In genomic region chrX:101408530-101408836, GRCh38 we compare ENCODE assay signal across 8 cellular contexts. TPM values are rescaled to one million over a fixed set of nuclear protein-coding genes. Genes with fewer than 3 reads are reported as not detected.
DNase-seq lines count a peak whose midpoint lies in the region; ATAC-seq and TF ChIP-seq lines count a peak whose summit lies in the region.

No MANE protein-coding gene starts in this region.

- peaks cover 17% of the 10 kb centered on the region for H3K4me1 Mint-ChIP-seq in Calu3 (ENCODE audit: low read depth, unreplicated experiment)

- no peaks in the 10 kb centered on the region for H3K9me3 Mint-ChIP-seq in Calu3 (ENCODE audit: low read depth, unreplicated experiment)

- H3K4me1 ChIP-seq in mucosa of stomach (ENCODE audit: control insufficient read depth, insufficient read depth, low read length) = peaks cover 3% of the 10 kb centered on the region

- H3K36me3 Mint-ChIP-seq in Calu3 (ENCODE audit: insufficient read depth, unreplicated experiment) = peaks cover 44% of the 10 kb centered on the region

- H3K27me3 ChIP-seq in mucosa of stomach (ENCODE audit: control insufficient read depth, insufficient read depth, low read length) = no peaks in the 10 kb centered on the region

- CTCF ChIA-PET in Calu3 (lab: Charles Lee) = no interaction called here

- intact Hi-C loops in Calu3 (cut with micrococcal nuclease; ENCODE audit: unreplicated experiment) = loop anchor here (2.0 kb wide), 1 partner anchor 18 kb away; the partner anchor contains the start of gene RPL36A

- peak overlapping the region; percentile 90 for H3K27ac Mint-ChIP-seq in Calu3 (ENCODE audit: unreplicated experiment)

- peak overlapping the region; percentile 80 for H3K4me3 Mint-ChIP-seq in Calu3 (ENCODE audit: low read depth, unreplicated experiment)

- ATAC-seq in HG03457 (IDR thresholded peaks at IDR 0.05; ENCODE audit: unreplicated experiment) (peak; percentile 24), GM18873 (IDR thresholded peaks at IDR 0.05; ENCODE audit: low FRiP score, unreplicated experiment) (no peak), GM18870 (IDR thresholded peaks at IDR 0.05; ENCODE audit: unreplicated experiment) (no peak)

- H3K4me3 ChIP-seq in cardiac fibroblast (replicated peaks in 1 of 2; ENCODE audit: low read depth in 2 of 2, low read length in 2 of 2) (peak overlapping the region; percentile 60 to 67), mucosa of stomach (ENCODE audit: low read length) (peak overlapping the region; percentile 80)

- H3K36me3 ChIP-seq in mucosa of stomach (ENCODE audit: control insufficient read depth, insufficient read depth, low read length) = no peaks in the 10 kb centered on the region

- peak overlapping the region; percentile 93 for H3K9ac ChIP-seq in mucosa of stomach (ENCODE audit: low read length)

- TF ChIP-seq CTCF in Calu3 (IDR thresholded peaks at IDR 0.05; ENCODE audit: unreplicated experiment) (no peak), cardiac fibroblast (IDR thresholded peaks at IDR 0.05; ENCODE audit: low read depth, low read length) (no peak)

- TSS peak; percentile 62 for BruUV-seq in Calu3 (replicated peaks; lab: Mats Ljungman, UMichigan)

- no peaks in the 10 kb centered on the region for H3K9me3 ChIP-seq in mucosa of stomach (ENCODE audit: control insufficient read depth, low read length)

- H3K27me3 Mint-ChIP-seq in Calu3 (ENCODE audit: unreplicated experiment) = no peaks in the 10 kb centered on the region

- DNase-seq in Calu3 (no peak), cardiac fibroblast (ENCODE audit: low read depth in 2 of 2) (no peak), SW 1271 (lab: John Stamatoyannopoulos, UW) (no peak)
- DNase-seq in stimulated activated CD4-positive, alpha-beta T cell treated with anti-CD3 and anti-CD28 coated beads, Interleukin-15, amount 100 ng/mL, for 24 hours = no peak

RNA-seq across cellular contexts. Expression of gene HNRNPH2, which starts 0.5 kb away (rescaled TPM):
- 71.8 and 74.2 TPM in 2 replicates for total RNA-seq in Calu3 (2022)

RNA-seq across cellular contexts. Expression of gene GLA, which starts 0.8 kb away (rescaled TPM):
- total RNA-seq in Calu3 (2022) = 61.2 and 63.6 TPM in 2 replicates

RNA-seq across cellular contexts. Expression of gene RPL36A, which starts 17.7 kb away (rescaled TPM):
- 238 and 239 TPM in 2 replicates for total RNA-seq in Calu3 (2022)

RNA-seq across cellular contexts. Expression of gene BTK, which starts 22.5 kb away (rescaled TPM):
- total RNA-seq in Calu3 (2022) = not detected in 2 replicates

RNA-seq across cellular contexts. Expression of gene TIMM8A, which starts 59.9 kb away (rescaled TPM):
- total RNA-seq in Calu3 (2022) = 30.9 and 31.1 TPM in 2 replicates
